In genomic region chr17:13600475-13601316, GRCh38 we compare ENCODE assay signal across 10 cellular contexts. TPM values are rescaled to one million over a fixed set of nuclear protein-coding genes. Genes with fewer than 3 reads are reported as not detected.
A peak's percentile ranks its signal among the peaks of the same experiment; 100 is the strongest.
DNase-seq lines count a peak whose midpoint lies in the region; ATAC-seq and TF ChIP-seq lines count a peak whose summit lies in the region.
"Had no signal": no experiment of that assay in that cellular context is flagged by ENCODE, and none has a peak within 500 bp of the region (broad histone marks: within the 10 kb centered on the region; RNA-seq: fewer than 3 reads in every experiment).

No MANE protein-coding gene starts in this region.

- peak overlapping the region; percentile 45; the same call in 1 of the 2 replicates for H3K27ac ChIP-seq in ACC112 (ENCODE audit: low read depth, low read length)
- H3K27ac ChIP-seq in esophagus muscularis mucosa (replicated peaks in 1 of 4): peak overlapping the region; percentile 62 to 72 (median 68)
- no peak overlapping the region for H3K27ac ChIP-seq in mucosa of rectum (ENCODE audit: low read depth in 2 of 2, low read length in 2 of 2)

- no peaks in the 10 kb centered on the region for H3K9me3 ChIP-seq in esophagus muscularis mucosa
- no peaks in the 10 kb centered on the region for H3K9me3 ChIP-seq in mucosa of rectum (ENCODE audit: control insufficient read depth in 2 of 2, low read length in 2 of 2)

- no peak for TF ChIP-seq CTCF in esophagus muscularis mucosa (IDR thresholded peaks at IDR 0.05)

- intact Hi-C loops in esophagus muscularis mucosa (cut with DNase I): no loop called here

- WGBS in esophagus muscularis mucosa: 0% methylated on average over 1 of the region's 100 CpGs

- H3K4me1 ChIP-seq in ACC112 (ENCODE audit: control insufficient read depth, insufficient read depth, low read length, unreplicated experiment) (peaks cover 24% of the 10 kb centered on the region), esophagus muscularis mucosa (peaks cover 12 to 23% (median 22%) of the 10 kb centered on the region in 4 donors), mucosa of rectum (ENCODE audit: control insufficient read depth in 2 of 2, insufficient read depth in 2 of 2, low read length in 2 of 2) (no peaks in the 10 kb centered on the region)

- peak; percentile 19 for DNase-seq in HuH-7.5 (ENCODE audit: low spot score)
- DNase-seq in esophagus muscularis mucosa (ENCODE audit: extremely low spot score): no peak
- DNase-seq in NCI-H2081 treated with DMSO at 0.1 percent for 48 hours (lab: John Stamatoyannopoulos, UW): no peak
- no peak for DNase-seq in erythroblast (lab: John Stamatoyannopoulos, UW)
- DNase-seq: activated CD4-positive, alpha-beta T cell treated with anti-CD3 and anti-CD28 coated beads for 1 hour; NCI-H1417 had no signal

- peak overlapping the region in 1 of 2 donors; percentile 48 for H3K9ac ChIP-seq in mucosa of rectum (ENCODE audit: low read depth in 1 of 2, low read length in 2 of 2)

- H3K36me3 ChIP-seq in ACC112 (ENCODE audit: insufficient read depth, low read length) (no peaks in the 10 kb centered on the region), esophagus muscularis mucosa (no peaks in the 10 kb centered on the region), mucosa of rectum (ENCODE audit: control insufficient read depth in 2 of 2, insufficient read depth in 2 of 2, low read length in 2 of 2) (no peaks in the 10 kb centered on the region)

- no peaks in the 10 kb centered on the region for H3K27me3 ChIP-seq in ACC112 (ENCODE audit: insufficient read depth, low read length)
- H3K27me3 ChIP-seq in esophagus muscularis mucosa: peaks cover 0 to 85% (median 29%) of the 10 kb centered on the region in 4 donors
- peaks cover 7 to 15% of the 10 kb centered on the region in 2 donors for H3K27me3 ChIP-seq in mucosa of rectum (ENCODE audit: control insufficient read depth in 2 of 2, insufficient read depth in 2 of 2, low read length in 2 of 2)

- TF ChIP-seq EP300 in esophagus muscularis mucosa (IDR thresholded peaks at IDR 0.05): no peak

- peak overlapping the region; percentile 75 for H2AFZ ChIP-seq in ACC112 (ENCODE audit: low read length, unreplicated experiment)

- H3K4me3 ChIP-seq in ACC112 (ENCODE audit: low read depth, low read length): peak overlapping the region; percentile 96
- H3K4me3 ChIP-seq in esophagus muscularis mucosa: peak overlapping the region; percentile 54 to 62 (median 58)
- H3K4me3 ChIP-seq in mucosa of rectum (ENCODE audit: low read length in 2 of 2): peak overlapping the region; percentile 16 to 28

- ATAC-seq in HG02571 (IDR thresholded peaks at IDR 0.05; ENCODE audit: unreplicated experiment): no peak
- no peak for ATAC-seq in HG03460 (IDR thresholded peaks at IDR 0.05; ENCODE audit: unreplicated experiment)

- peaks cover 56% of the 10 kb centered on the region for H3K79me2 ChIP-seq in ACC112 (ENCODE audit: control insufficient read depth, insufficient read depth, low read length, unreplicated experiment)

- no peak for TF ChIP-seq POLR2A in esophagus muscularis mucosa (IDR thresholded peaks at IDR 0.05; ENCODE audit: low read depth)
- TF ChIP-seq POLR2A in erythroblast (IDR thresholded peaks at IDR 0.05; ENCODE audit: low read length): no peak

RNA-seq across cellular contexts. Expression of gene HS3ST3A1, which starts 1.0 kb away (rescaled TPM):
- 10 to 100 TPM in 1 of 4 donors, 1 to 10 TPM in 3; 5.7 to 10.4 (median 7.7) TPM for total RNA-seq in esophagus muscularis mucosa

Comparison
In these comparisons a context has a peak if more than half of its experiments do, and no peak if none do; other contexts are left out.
1. H3K27ac ChIP-seq: peak in ACC112 (single experiment) and esophagus muscularis mucosa (4 of 4); none in mucosa of rectum (0 of 2).
2. H3K4me3 ChIP-seq: peak in every context shown above with its lines; median percentile 96 in ACC112; 58 in esophagus muscularis mucosa; 22 in mucosa of rectum.